ENCODE assay signal across 15 cellular contexts in the genomic region with DNA sequence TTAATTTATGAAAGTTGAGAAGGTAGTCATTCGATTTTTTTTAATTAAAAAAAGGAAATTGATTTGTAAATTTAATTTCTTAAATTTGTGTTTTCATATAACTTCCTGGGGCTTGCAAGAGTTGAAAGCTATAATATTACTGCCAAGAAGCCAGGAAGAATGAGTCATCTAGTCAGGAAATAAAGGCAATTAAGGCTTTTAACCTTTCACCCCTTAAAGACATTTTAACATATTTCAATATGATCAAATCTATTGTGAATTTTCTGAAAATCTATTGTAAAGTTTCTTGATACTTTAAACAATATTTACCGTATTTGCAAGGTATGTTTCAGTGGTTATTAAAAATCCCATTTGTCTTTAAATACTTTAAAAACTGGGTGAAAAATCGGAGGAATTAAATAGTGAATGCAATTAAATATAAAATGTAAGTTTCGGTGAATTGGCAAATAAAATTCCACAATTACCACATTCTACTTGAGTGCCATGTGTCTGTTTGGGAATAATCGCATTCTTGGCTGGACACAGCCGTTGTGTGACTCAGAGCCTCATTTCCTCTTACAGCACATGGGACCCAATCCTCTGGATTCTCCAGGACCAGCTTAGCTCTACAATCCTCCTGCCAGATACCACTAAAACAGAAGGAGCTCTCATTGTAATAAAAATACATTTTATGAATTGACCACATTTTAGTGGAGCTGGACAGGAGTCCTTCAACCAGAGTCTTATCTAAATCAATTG.
DNase-seq lines count a peak whose midpoint lies in the region; ATAC-seq and TF ChIP-seq lines count a peak whose summit lies in the region.
"Had no signal": no experiment of that assay in that cellular context is flagged by ENCODE, and none has a peak within 500 bp of the region (broad histone marks: within the 10 kb centered on the region; RNA-seq: fewer than 3 reads in every experiment).

No MANE protein-coding gene starts in this region.

- H3K27me3 ChIP-seq in Panc1 (ENCODE audit: control insufficient read depth, insufficient read depth, low read length) = no peaks in the 10 kb centered on the region
- H3K27me3 ChIP-seq: SJSA1, upper lobe of right lung had no signal

- no peaks in the 10 kb centered on the region for H3K9me3 ChIP-seq in Panc1 (ENCODE audit: control insufficient read depth, insufficient read depth, low read depth, low read length)
- H3K9me3 ChIP-seq: upper lobe of right lung had no signal

- ATAC-seq in Panc1 (peak; percentile 80; the same call in 1 of the 2 replicates), GM21619 (IDR thresholded peaks at IDR 0.05; ENCODE audit: unreplicated experiment) (no peak)
- ATAC-seq: upper lobe of right lung had no signal

- intact Hi-C loops in Panc1 (cut with micrococcal nuclease; ENCODE audit: unreplicated experiment) = no loop called here

- in situ Hi-C loops in Panc1 (cut with HindIII; ENCODE audit: low pct_unique_long_range_greater_than_20kb, low sequenced_read_pairs) = no loop called here

- POLR2A ChIA-PET in Panc1 (lab: Charles Lee) = interaction anchor here (0.6 to 0.7 kb wide), 2 partner anchors 333 to 412 kb away, joined by 3 to 8 read pairs; no protein-coding TSS in a partner anchor

- DNase-seq in HCEC 1CT (peak; percentile 92), Panc1 (ENCODE audit: low read depth, low spot score) (no peak), epithelial cell of esophagus (ENCODE audit: low read depth) (peak; percentile 11), pulmonary artery endothelial cell (ENCODE audit: low read depth, low spot score) (peak; percentile 61), NOMO-1 treated with dmso at 0.1 percent for 144 hours (lab: John Stamatoyannopoulos, UW; ENCODE audit: unreplicated experiment) (no peak), RPMI8226 (no peak)
- DNase-seq: activated CD4-positive, alpha-beta T cell treated with anti-CD3 and anti-CD28 coated beads, Interleukin-2, amount 10 ng/mL, durations not matched to agents 7 days and 5 days; activated naive CD4-positive, alpha-beta T cell treated with anti-CD3 and anti-CD28 coated beads for 36 hours; DND-41; kidney; NCI-H2029 treated with DMSO at 0.1 percent for 48 hours; upper lobe of right lung had no signal

- no peaks in the 10 kb centered on the region; the same call in 1 of the 2 replicates for H3K4me1 ChIP-seq in Panc1 (ENCODE audit: control insufficient read depth, insufficient read depth, low read length)
- H3K4me1 ChIP-seq: parathyroid adenoma, SJSA1, upper lobe of right lung had no signal

- TF ChIP-seq CTCF in Panc1 (IDR thresholded peaks at IDR 0.05) (no peak), epithelial cell of esophagus (IDR thresholded peaks at IDR 0.05; ENCODE audit: insufficient read depth, low read depth, low read length, missing control alignments) (no peak)

- H3K27ac ChIP-seq in Panc1 (ENCODE audit: low read length) = no peak overlapping the region
- H3K27ac ChIP-seq: parathyroid adenoma, SJSA1, upper lobe of right lung had no signal

- no peaks in the 10 kb centered on the region for H3K36me3 ChIP-seq in Panc1 (ENCODE audit: control insufficient read depth, insufficient read depth, low read length)
- H3K36me3 ChIP-seq: SJSA1, upper lobe of right lung had no signal

- no TSS peak for BruUV-seq in Panc1 (replicated peaks; lab: Mats Ljungman, UMichigan)

- CTCF ChIA-PET in Panc1 (lab: Charles Lee) = interaction anchor here (0.7 kb wide), 3 partner anchors 70 to 387 kb away, joined by 4 to 6 read pairs (median 5); no protein-coding TSS in a partner anchor

- H3K4me3 ChIP-seq in Panc1 (ENCODE audit: low read depth in 2 of 2, low read length in 2 of 2) = no peak overlapping the region
- no peak overlapping the region for H3K4me3 ChIP-seq in epithelial cell of esophagus (ENCODE audit: low read length)
- H3K4me3 ChIP-seq: SJSA1, upper lobe of right lung had no signal

Comparison
In these comparisons a context has a peak if more than half of its experiments do, and no peak if none do; other contexts are left out.
1. DNase-seq: peak in HCEC 1CT (single experiment), epithelial cell of esophagus (single experiment) and pulmonary artery endothelial cell (single experiment); none in Panc1 (single experiment), NOMO-1 treated with dmso at 0.1 percent for 144 hours (single experiment) and RPMI8226 (single experiment).